13 cellular contexts compared by ENCODE assay signal in the genomic region with DNA sequence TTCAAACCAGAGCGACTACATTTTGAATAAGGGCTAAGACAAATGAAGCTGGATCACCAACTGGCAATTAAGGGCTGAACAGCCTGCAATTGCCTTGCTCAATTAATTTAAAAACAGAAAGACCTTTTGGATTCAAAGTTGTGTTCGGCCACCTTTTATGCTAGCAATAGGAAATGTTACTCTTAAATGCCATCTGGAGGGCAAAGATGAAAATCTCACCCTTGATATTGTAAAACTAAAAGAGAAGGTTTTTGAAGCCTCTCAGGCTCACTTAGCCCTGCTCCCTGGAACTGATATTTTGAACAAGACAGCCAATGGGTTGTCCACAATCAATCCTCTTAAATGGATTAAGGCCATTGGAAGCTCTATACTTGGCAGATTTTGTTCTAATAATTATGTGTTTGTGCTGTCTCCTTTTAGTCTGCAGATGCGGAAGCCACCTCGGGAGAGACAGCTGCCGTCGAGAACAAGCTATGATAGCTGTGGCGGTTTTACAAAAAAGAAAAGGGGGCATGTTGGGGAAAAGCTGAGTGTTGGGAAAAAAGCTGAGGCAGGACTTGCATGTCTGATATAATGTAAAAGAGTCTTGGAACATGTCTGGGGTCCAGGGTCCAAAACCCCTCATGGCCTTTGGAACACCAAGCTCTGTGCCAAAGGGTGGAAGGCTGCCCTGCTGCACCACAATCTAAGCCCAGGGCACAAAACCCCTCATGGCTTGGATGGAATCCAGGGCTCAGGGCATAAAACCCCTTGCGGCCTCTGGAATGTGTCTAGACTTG. TPM values are rescaled to one million over a fixed set of nuclear protein-coding genes. Genes with fewer than 3 reads are reported as not detected.
DNase-seq lines count a peak whose midpoint lies in the region; ATAC-seq and TF ChIP-seq lines count a peak whose summit lies in the region.
"Had no signal": no experiment of that assay in that cellular context is flagged by ENCODE, and none has a peak within 500 bp of the region (broad histone marks: within the 10 kb centered on the region; RNA-seq: fewer than 3 reads in every experiment).

No MANE protein-coding gene starts in this region.

- H3K4me3 ChIP-seq in CD4-positive, CD25-positive, alpha-beta regulatory T cell (ENCODE audit: low read depth, low read length), result peak overlapping the region; percentile 87
- no peak overlapping the region for H3K4me3 ChIP-seq in DOHH2 (ENCODE audit: low read length)
- H3K4me3 ChIP-seq: pancreas had no signal

- ATAC-seq in CD4-positive, CD25-positive, alpha-beta regulatory T cell (ENCODE audit: low read depth in 2 of 2), result peak; percentile 46 to 52
- peak; percentile 29 for ATAC-seq in activated CD8-positive, alpha-beta T cell treated with anti-CD3 and anti-CD28 coated beads for 36 hours
- ATAC-seq in left lobe of liver (peak; percentile 57), GM19035 (IDR thresholded peaks at IDR 0.05; ENCODE audit: unreplicated experiment) (no peak), GM18505 (IDR thresholded peaks at IDR 0.05; ENCODE audit: unreplicated experiment) (no peak)
- ATAC-seq: pancreas had no signal

- H3F3A ChIP-seq in DOHH2 (ENCODE audit: control insufficient read depth, insufficient read depth), result 0 out of 2 replicates have a peak, but pooled peaks cover 6% of the 10 kb centered on the region

- H3K27ac ChIP-seq in CD4-positive, CD25-positive, alpha-beta regulatory T cell (ENCODE audit: insufficient read depth, low read length, poor library complexity, severe bottlenecking), result peak overlapping the region; percentile 69
- no peak overlapping the region for H3K27ac ChIP-seq in DOHH2 (ENCODE audit: low read depth, low read length)
- H3K27ac ChIP-seq: pancreas had no signal

- peak; percentile 16 for TF ChIP-seq CTCF in DOHH2 (IDR thresholded peaks at IDR 0.05; ENCODE audit: low read depth, low read length, poor library complexity, severe bottlenecking)
- TF ChIP-seq CTCF in activated CD8-positive, alpha-beta T cell treated with anti-CD3 and anti-CD28 coated beads for 36 hours (IDR thresholded peaks at IDR 0.05), result peak; percentile 16

- H3K4me1 Mint-ChIP-seq in CD4-positive, CD25-positive, alpha-beta regulatory T cell, result peaks cover 22 to 45% (median 27%) of the 10 kb centered on the region in 4 donors
- H3K4me1 Mint-ChIP-seq in activated CD8-positive, alpha-beta T cell treated with anti-CD3 and anti-CD28 coated beads for 36 hours (ENCODE audit: low read depth), result peaks cover 37% of the 10 kb centered on the region

- no peaks in the 10 kb centered on the region for H4K20me1 ChIP-seq in DOHH2 (ENCODE audit: control insufficient read depth, insufficient read depth, low read depth, low read length)

- H3K36me3 Mint-ChIP-seq in CD4-positive, CD25-positive, alpha-beta regulatory T cell, result peaks cover 6% of the 10 kb centered on the region
- H3K36me3 Mint-ChIP-seq in activated CD8-positive, alpha-beta T cell treated with anti-CD3 and anti-CD28 coated beads for 36 hours (ENCODE audit: low read depth), result peaks cover 39% of the 10 kb centered on the region

- peaks cover 0 to 4% (median 0%) of the 10 kb centered on the region in 7 donors for H3K9me3 Mint-ChIP-seq in CD4-positive, CD25-positive, alpha-beta regulatory T cell
- peaks cover 29% of the 10 kb centered on the region for H3K9me3 Mint-ChIP-seq in activated CD8-positive, alpha-beta T cell treated with anti-CD3 and anti-CD28 coated beads for 36 hours

- CTCF ChIA-PET in activated CD8-positive, alpha-beta T cell treated with anti-CD3 and anti-CD28 coated beads for 36 hours (lab: Charles Lee), result interaction anchor here (0.9 to 2.7 kb wide), 9 partner anchors 30 to 322 kb away, joined by 3 to 23 read pairs (median 4); no protein-coding TSS in a partner anchor

- H3K4me1 ChIP-seq in CD4-positive, CD25-positive, alpha-beta regulatory T cell (ENCODE audit: control insufficient read depth, insufficient read depth, low read length, poor library complexity, severe bottlenecking), result peaks cover 18% of the 10 kb centered on the region
- no peaks in the 10 kb centered on the region for H3K4me1 ChIP-seq in DOHH2 (ENCODE audit: control insufficient read depth, low read length)
- H3K4me1 ChIP-seq: pancreas had no signal

- peak overlapping the region; percentile 83 to 96 (median 93) for H3K27ac Mint-ChIP-seq in CD4-positive, CD25-positive, alpha-beta regulatory T cell
- H3K27ac Mint-ChIP-seq in activated CD8-positive, alpha-beta T cell treated with anti-CD3 and anti-CD28 coated beads for 36 hours, result peak overlapping the region; percentile 89

- no peak overlapping the region for H3K4me2 ChIP-seq in DOHH2 (ENCODE audit: low read length)

- H3K27me3 ChIP-seq in CD4-positive, CD25-positive, alpha-beta regulatory T cell (ENCODE audit: control insufficient read depth, insufficient read depth, low read length), result no peaks in the 10 kb centered on the region
- H3K27me3 ChIP-seq in DOHH2 (ENCODE audit: control insufficient read depth, low read length), result no peaks in the 10 kb centered on the region
- H3K27me3 ChIP-seq: pancreas had no signal

- no peak for TF ChIP-seq POLR2A in GM18505 (IDR thresholded peaks at IDR 0.05; ENCODE audit: borderline replicate concordance, extremely low read depth, insufficient read depth, insufficient read length)

- peak in 2 of 3 donors; percentile 46 to 58 for DNase-seq in CD4-positive, CD25-positive, alpha-beta regulatory T cell
- no peak for DNase-seq in activated CD8-positive, alpha-beta T cell treated with anti-CD3 and anti-CD28 coated beads for 36 hours
- DNase-seq in left lobe of liver (ENCODE audit: low spot score) (peak; percentile 29), cerebellum (ENCODE audit: low spot score) (no peak)
- DNase-seq: anterior cingulate cortex, dermis blood vessel endothelial cell, NCI-H2227 treated with DMSO at 0.1 percent for 48 hours, OCI-M1, pancreas, SW 1271 had no signal

- H3K36me3 ChIP-seq in CD4-positive, CD25-positive, alpha-beta regulatory T cell (ENCODE audit: control insufficient read depth, insufficient read depth, low read length), result peaks cover 3% of the 10 kb centered on the region
- peaks cover 9% of the 10 kb centered on the region for H3K36me3 ChIP-seq in DOHH2 (ENCODE audit: control insufficient read depth, low read length)
- H3K36me3 ChIP-seq: pancreas had no signal

- H3K79me2 ChIP-seq in DOHH2 (ENCODE audit: control insufficient read depth, low read length), result no peaks in the 10 kb centered on the region

- POLR2A ChIA-PET in activated CD8-positive, alpha-beta T cell treated with anti-CD3 and anti-CD28 coated beads for 36 hours (lab: Charles Lee), result interaction anchor here (0.6 to 1.8 kb wide), 5 partner anchors 45 to 352 kb away, joined by 3 to 9 read pairs (median 4); a partner anchor contains a TSS

- H3K9me2 ChIP-seq in DOHH2 (replicated peaks; ENCODE audit: control insufficient read depth, low read length), result no peaks in the 10 kb centered on the region

- H3K4me3 Mint-ChIP-seq in CD4-positive, CD25-positive, alpha-beta regulatory T cell, result peak overlapping the region; percentile 71 to 92 (median 84)
- H3K4me3 Mint-ChIP-seq in activated CD8-positive, alpha-beta T cell treated with anti-CD3 and anti-CD28 coated beads for 36 hours, result peak overlapping the region; percentile 69

- H3K27me3 Mint-ChIP-seq in CD4-positive, CD25-positive, alpha-beta regulatory T cell, result peaks cover 4% of the 10 kb centered on the region
- H3K27me3 Mint-ChIP-seq in activated CD8-positive, alpha-beta T cell treated with anti-CD3 and anti-CD28 coated beads for 36 hours, result no peaks in the 10 kb centered on the region

- intact Hi-C loops in activated CD8-positive, alpha-beta T cell treated with anti-CD3 and anti-CD28 coated beads for 36 hours (cut with micrococcal nuclease), result no loop called here

- no peaks in the 10 kb centered on the region for H3K9me3 ChIP-seq in CD4-positive, CD25-positive, alpha-beta regulatory T cell (ENCODE audit: control insufficient read depth in 2 of 2, low read length in 2 of 2)
- H3K9me3 ChIP-seq in DOHH2 (ENCODE audit: control insufficient read depth, insufficient read depth, low read length), result no peaks in the 10 kb centered on the region; the same call in 1 of the 2 replicates
- H3K9me3 ChIP-seq: pancreas had no signal

RNA-seq across cellular contexts. Expression of a gene that starts 44.4 kb away (rescaled TPM):
- total RNA-seq in CD4-positive, CD25-positive, alpha-beta regulatory T cell, result 46.7 TPM
- polyA plus RNA-seq in CD4-positive, CD25-positive, alpha-beta regulatory T cell, result 10 to 100 TPM; 18.0 to 26.1 (median 22.1) TPM
- total RNA-seq in activated CD8-positive, alpha-beta T cell treated with anti-CD3 and anti-CD28 coated beads for 36 hours, result 10 to 100 TPM; 50.1 to 50.5 TPM
- 30.7 TPM for total RNA-seq in left lobe of liver
- 39.3 TPM for total RNA-seq in cerebellum

Comparison
In these comparisons a context has a peak if more than half of its experiments do, and no peak if none do; other contexts are left out.
1. ATAC-seq: peak in CD4-positive, CD25-positive, alpha-beta regulatory T cell (2 of 2), activated CD8-positive, alpha-beta T cell treated with anti-CD3 and anti-CD28 coated beads for 36 hours (single experiment) and left lobe of liver (single experiment); none in GM19035 (single experiment) and GM18505 (single experiment).
2. DNase-seq: peak in CD4-positive, CD25-positive, alpha-beta regulatory T cell (2 of 3) and left lobe of liver (single experiment); none in activated CD8-positive, alpha-beta T cell treated with anti-CD3 and anti-CD28 coated beads for 36 hours (single experiment) and cerebellum (single experiment).